ENCODE assay signal across 8 cellular contexts in the genomic region with DNA sequence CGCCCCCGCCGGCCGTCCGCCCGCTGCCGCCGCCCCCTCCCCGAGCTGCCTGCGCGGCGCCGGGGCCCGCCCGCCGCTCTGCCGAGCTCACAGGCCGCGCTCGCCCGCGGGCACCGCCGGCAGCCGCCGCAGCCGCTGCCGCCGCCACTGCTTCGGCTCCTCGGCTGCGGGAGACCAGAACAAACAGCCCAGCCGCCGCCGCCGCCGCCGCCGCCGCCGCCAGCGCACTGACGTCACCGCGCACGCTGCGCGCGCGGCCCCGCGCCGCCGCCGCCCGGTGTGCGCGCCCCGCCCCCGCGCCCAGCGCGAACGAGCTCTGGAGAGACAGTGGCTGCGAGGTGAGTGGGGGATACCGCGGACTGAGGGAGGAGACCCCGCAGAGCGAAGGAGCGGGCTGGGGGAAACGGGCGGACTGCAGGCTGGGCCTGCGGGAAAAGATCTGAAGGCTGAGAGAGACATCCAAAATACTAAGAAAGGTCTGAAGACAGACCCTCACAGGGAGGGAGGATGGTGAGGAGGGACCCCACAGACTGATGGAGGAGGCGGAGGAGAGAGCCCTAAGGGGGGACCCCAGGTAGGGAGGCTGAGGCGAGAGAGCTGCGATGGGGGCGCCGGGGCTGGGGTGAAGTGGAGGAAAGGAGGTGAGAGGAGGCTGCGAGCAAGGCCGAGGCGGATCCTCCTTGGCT. TPM values are rescaled to one million over a fixed set of nuclear protein-coding genes. Genes with fewer than 3 reads are reported as not detected.
A peak's percentile ranks its signal among the peaks of the same experiment; 100 is the strongest.
DNase-seq lines count a peak whose midpoint lies in the region; FAIRE-seq and TF ChIP-seq lines count a peak whose summit lies in the region.

A gene (minus strand): TSS at position 229 of the 686 bp plus-strand sequence. CDS start 59,440 bp downstream, outside the sequence.

- no peak for TF ChIP-seq CTCF in GM06990 (IDR thresholded peaks at IDR 0.05; ENCODE audit: insufficient read depth, low read length, poor library complexity, severe bottlenecking)
- TF ChIP-seq CTCF in kidney (IDR thresholded peaks at IDR 0.05; ENCODE audit: borderline replicate concordance, extremely low read depth, insufficient read depth) = no peak

- peak within 1 kb of the TSS; percentile 94 to 95 for H3K27ac ChIP-seq in kidney (ENCODE audit: low read depth in 2 of 2, low read length in 2 of 2)

- intact Hi-C loops in kidney (cut with DNase I) = loop anchor here (10.0 kb wide), 1 partner anchor 68 kb away; no protein-coding TSS in a partner anchor

- peaks cover 13 to 25% of the 10 kb centered on the region in 2 donors for H3K4me1 ChIP-seq in kidney (ENCODE audit: control insufficient read depth in 1 of 2, insufficient read depth in 1 of 2, low read depth in 1 of 2, low read length in 2 of 2)

- H3K9ac ChIP-seq in kidney (ENCODE audit: low read length in 2 of 2) = peak within 1 kb of the TSS; percentile 90 to 94

- H3K27me3 ChIP-seq in GM06990 (replicated peaks; ENCODE audit: control insufficient read depth, insufficient read depth, low read length) = no peaks in the 10 kb centered on the region

- peak; percentile 81 for DNase-seq in GM06990 (ENCODE audit: extremely low read depth, insufficient read length)
- peak; percentile 51 for DNase-seq in HCEC 1CT
- peak; percentile 66 for DNase-seq in NCI-H1436 (lab: John Stamatoyannopoulos, UW)
- peak; percentile 47 for DNase-seq in activated CD4-positive, CD25-positive, alpha-beta regulatory T cell treated with anti-CD3 and anti-CD28 coated beads, Interleukin-2, amount 50 U/mL, for 16 hours (ENCODE audit: low read depth, low spot score)
- DNase-seq in central memory CD4-positive, alpha-beta T cell = peak; percentile 77
- peak; percentile 94 for DNase-seq in kidney
- DNase-seq in stimulated activated CD4-positive, alpha-beta T cell treated with anti-CD3 and anti-CD28 coated beads, Interleukin-15, amount 100 ng/mL, for 24 hours = peak; percentile 82
- DNase-seq in HPDE6-E6E7 (ENCODE audit: extremely low spot score) = no peak

- H3K36me3 ChIP-seq in GM06990 (ENCODE audit: control insufficient read depth, insufficient read depth, low read length) (no peaks in the 10 kb centered on the region; the same call in 1 of the 2 replicates), kidney (ENCODE audit: control insufficient read depth in 1 of 2, insufficient read depth in 2 of 2, low read length in 2 of 2) (no peaks in the 10 kb centered on the region)

- H3K9me3 ChIP-seq in kidney (ENCODE audit: control insufficient read depth in 1 of 2, low read length in 2 of 2) = no peaks in the 10 kb centered on the region

- FAIRE-seq in kidney (lab: Jason Lieb, UNC) = no peak

- H3K4me3 ChIP-seq in GM06990 (replicated peaks; ENCODE audit: low read depth, low read length) = peak within 1 kb of the TSS; percentile 88
- H3K4me3 ChIP-seq in kidney (ENCODE audit: low read length in 2 of 2) = peak within 1 kb of the TSS; percentile 92 to 95

RNA-seq across cellular contexts. Expression of the gene that starts here (rescaled TPM):
- 107 TPM for total RNA-seq in kidney
- polyA plus RNA-seq in kidney (ENCODE audit: insufficient read depth, low read depth, low replicate concordance) = 14.3 TPM
